ENCODE assay signal across 20 cellular contexts in the genomic region with DNA sequence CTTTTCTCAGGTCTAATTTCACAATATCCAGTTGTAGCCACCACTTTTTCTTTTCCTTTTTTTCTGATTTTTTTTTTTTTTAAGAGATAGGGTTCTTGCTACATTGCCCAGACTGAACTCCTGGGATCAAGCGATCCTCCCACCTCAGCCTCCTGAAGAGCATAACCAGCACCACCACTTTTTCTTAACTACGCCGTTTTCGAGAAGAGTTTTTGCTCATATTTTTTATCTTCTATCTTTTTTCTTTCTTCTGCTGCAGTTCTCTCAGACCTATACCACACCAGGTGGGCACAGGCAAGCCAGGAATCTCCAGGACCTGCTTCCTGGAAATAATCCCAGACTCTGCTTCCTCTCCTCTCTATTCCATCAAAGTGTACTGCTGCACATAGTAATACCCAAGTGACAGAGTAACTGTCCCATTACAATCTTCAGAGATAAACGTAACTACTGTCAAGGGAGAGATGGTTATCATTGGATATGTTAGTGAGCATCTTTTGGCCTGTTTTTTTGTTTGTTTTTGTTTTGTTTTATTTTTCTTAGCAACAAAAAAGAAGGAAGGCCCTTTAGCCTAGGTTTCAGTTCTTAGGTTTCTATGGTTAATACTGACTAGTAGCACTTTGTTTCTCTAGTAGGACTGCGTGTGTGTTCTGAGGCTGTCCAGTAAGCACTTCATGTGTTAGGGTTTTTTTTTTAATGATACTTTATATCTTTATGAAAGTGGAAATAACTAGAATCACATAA. TPM values are rescaled to one million over a fixed set of nuclear protein-coding genes. Genes with fewer than 3 reads are reported as not detected.
A peak's percentile ranks its signal among the peaks of the same experiment; 100 is the strongest.
DNase-seq lines count a peak whose midpoint lies in the region; ATAC-seq, FAIRE-seq and TF ChIP-seq lines count a peak whose summit lies in the region.
"Had no signal": no experiment of that assay in that cellular context is flagged by ENCODE, and none has a peak within 500 bp of the region (broad histone marks: within the 10 kb centered on the region; RNA-seq: fewer than 3 reads in every experiment).

No MANE protein-coding gene starts in this region.

- DNase-seq in GM12865 (ENCODE audit: low read depth): peak; percentile 50
- DNase-seq in CD4-positive, alpha-beta memory T cell: no peak
- no peak for DNase-seq in activated T-cell treated with anti-CD3 and anti-CD28 coated beads for 4 hours
- no peak for DNase-seq in pancreas
- DNase-seq in natural killer cell treated with Interleukin-12 subunit alpha and Interleukin-12 subunit beta and Interleukin-15 and Interleukin-18, amount 100 ng/mL, for 72 hours (ENCODE audit: low spot score): no peak
- DNase-seq: activated gamma-delta T cell treated with Interleukin-2 at 50 U/mL for 16 hours, COR-L47, dorsolateral prefrontal cortex, GM23248, kidney, mammary epithelial cell, NCI-H2029, sigmoid colon had no signal

- FAIRE-seq in pancreas (lab: Jason Lieb, UNC): no peak
- FAIRE-seq: bronchial epithelial cell, HepG2, kidney had no signal

- TF ChIP-seq CTCF in GM12865 (IDR thresholded peaks at IDR 0.05; ENCODE audit: insufficient read depth, low read depth, low read length, missing control alignments) (no peak), pancreas (IDR thresholded peaks at IDR 0.05) (no peak)

- 90 to 96% methylated on average over 6 of the region's 6 CpGs for WGBS in pancreas, 2 donors

- POLR2A ChIA-PET in CD4-positive, alpha-beta memory T cell (lab: Charles Lee; ENCODE audit: partially characterized antibody): no interaction called here

- no peak overlapping the region for H3K27ac ChIP-seq in CD4-positive, alpha-beta memory T cell (ENCODE audit: low read depth, low read length)
- no peak overlapping the region for H3K27ac ChIP-seq in pancreas
- H3K27ac ChIP-seq: dorsolateral prefrontal cortex, GM23248, sigmoid colon had no signal

- peaks cover 38% of the 10 kb centered on the region for H3K4me1 Mint-ChIP-seq in dendritic cell treated with granulocyte-macrophage colony-stimulating factor and Interleukin-4, amounts not matched to agents 40 ng/mL and 50 ng/mL, for 4 days (ENCODE audit: low read depth)
- H3K4me1 Mint-ChIP-seq in CD4-positive, alpha-beta memory T cell: peaks cover 1 to 10% (median 7%) of the 10 kb centered on the region in 4 donors
- H3K4me1 Mint-ChIP-seq in natural killer cell treated with Interleukin-12 subunit alpha and Interleukin-12 subunit beta and Interleukin-15 and Interleukin-18, amount 100 ng/mL, for 72 hours (ENCODE audit: low read depth in 2 of 2): peaks cover 13 to 23% of the 10 kb centered on the region in 2 donors

- H3K4me3 Mint-ChIP-seq in dendritic cell treated with granulocyte-macrophage colony-stimulating factor and Interleukin-4, amounts not matched to agents 40 ng/mL and 50 ng/mL, for 4 days: no peak overlapping the region
- no peak overlapping the region for H3K4me3 Mint-ChIP-seq in CD4-positive, alpha-beta memory T cell
- H3K4me3 Mint-ChIP-seq in natural killer cell treated with Interleukin-12 subunit alpha and Interleukin-12 subunit beta and Interleukin-15 and Interleukin-18, amount 100 ng/mL, for 72 hours: no peak overlapping the region
- H3K4me3 Mint-ChIP-seq: stimulated activated effector memory CD8-positive, alpha-beta T cell treated with anti-CD3 and anti-CD28 coated beads, Interleukin-12 subunit alpha, Interleukin-12 subunit beta, amount 100 ng/mL, for 72 hours had no signal

- no peaks in the 10 kb centered on the region for H3K36me3 ChIP-seq in CD4-positive, alpha-beta memory T cell (ENCODE audit: insufficient read depth, low read length)
- no peaks in the 10 kb centered on the region for H3K36me3 ChIP-seq in pancreas
- H3K36me3 ChIP-seq: sigmoid colon had no signal

- H3K4me1 ChIP-seq in CD4-positive, alpha-beta memory T cell (ENCODE audit: insufficient read depth, low read length): no peaks in the 10 kb centered on the region
- H3K4me1 ChIP-seq in pancreas: no peaks in the 10 kb centered on the region

- peak overlapping the region; percentile 70; the same call in 1 of the 2 replicates for H3K4me3 ChIP-seq in GM12865 (ENCODE audit: low read depth, low read length)
- H3K4me3 ChIP-seq in CD4-positive, alpha-beta memory T cell (ENCODE audit: low read length in 2 of 2): no peak overlapping the region
- no peak overlapping the region for H3K4me3 ChIP-seq in pancreas
- H3K4me3 ChIP-seq: dorsolateral prefrontal cortex, GM23248, sigmoid colon had no signal

- H3K27me3 Mint-ChIP-seq in dendritic cell treated with granulocyte-macrophage colony-stimulating factor and Interleukin-4, amounts not matched to agents 40 ng/mL and 50 ng/mL, for 4 days: no peaks in the 10 kb centered on the region
- peaks cover 0 to 3% of the 10 kb centered on the region in 2 donors for H3K27me3 Mint-ChIP-seq in CD4-positive, alpha-beta memory T cell
- no peaks in the 10 kb centered on the region for H3K27me3 Mint-ChIP-seq in natural killer cell treated with Interleukin-12 subunit alpha and Interleukin-12 subunit beta and Interleukin-15 and Interleukin-18, amount 100 ng/mL, for 72 hours

- intact Hi-C loops in dendritic cell treated with granulocyte-macrophage colony-stimulating factor and Interleukin-4, amounts not matched to agents 40 ng/mL and 50 ng/mL, for 4 days (cut with micrococcal nuclease): no loop called here
- intact Hi-C loops in CD4-positive, alpha-beta memory T cell (cut with micrococcal nuclease): no loop called here
- intact Hi-C loops in pancreas (cut with DNase I): no loop called here

- no peaks in the 10 kb centered on the region for H3K9me3 Mint-ChIP-seq in dendritic cell treated with granulocyte-macrophage colony-stimulating factor and Interleukin-4, amounts not matched to agents 40 ng/mL and 50 ng/mL, for 4 days
- H3K9me3 Mint-ChIP-seq in CD4-positive, alpha-beta memory T cell: no peaks in the 10 kb centered on the region
- no peaks in the 10 kb centered on the region for H3K9me3 Mint-ChIP-seq in natural killer cell treated with Interleukin-12 subunit alpha and Interleukin-12 subunit beta and Interleukin-15 and Interleukin-18, amount 100 ng/mL, for 72 hours
- H3K9me3 Mint-ChIP-seq: stimulated activated effector memory CD8-positive, alpha-beta T cell treated with anti-CD3 and anti-CD28 coated beads, Interleukin-12 subunit alpha, Interleukin-12 subunit beta, amount 100 ng/mL, for 72 hours had no signal

- no peaks in the 10 kb centered on the region for H3K9me3 ChIP-seq in CD4-positive, alpha-beta memory T cell (ENCODE audit: control insufficient read depth in 1 of 2, low read length in 2 of 2)
- no peaks in the 10 kb centered on the region for H3K9me3 ChIP-seq in pancreas
- H3K9me3 ChIP-seq: sigmoid colon had no signal

- no peaks in the 10 kb centered on the region for H3K27me3 ChIP-seq in CD4-positive, alpha-beta memory T cell (ENCODE audit: insufficient read depth, low read length)
- no peaks in the 10 kb centered on the region for H3K27me3 ChIP-seq in pancreas
- H3K27me3 ChIP-seq: sigmoid colon had no signal

- peak overlapping the region; percentile 30 for H3K27ac Mint-ChIP-seq in dendritic cell treated with granulocyte-macrophage colony-stimulating factor and Interleukin-4, amounts not matched to agents 40 ng/mL and 50 ng/mL, for 4 days
- no peak overlapping the region for H3K27ac Mint-ChIP-seq in CD4-positive, alpha-beta memory T cell
- no peak overlapping the region for H3K27ac Mint-ChIP-seq in natural killer cell treated with Interleukin-12 subunit alpha and Interleukin-12 subunit beta and Interleukin-15 and Interleukin-18, amount 100 ng/mL, for 72 hours
- H3K27ac Mint-ChIP-seq: stimulated activated effector memory CD8-positive, alpha-beta T cell treated with anti-CD3 and anti-CD28 coated beads, Interleukin-12 subunit alpha, Interleukin-12 subunit beta, amount 100 ng/mL, for 72 hours had no signal

- ATAC-seq in GM19351 (IDR thresholded peaks at IDR 0.05; ENCODE audit: unreplicated experiment): peak; percentile 29
- ATAC-seq in HG03521 (IDR thresholded peaks at IDR 0.05; ENCODE audit: unreplicated experiment): peak; percentile 30
- ATAC-seq in pancreas: no peak
- no peak for ATAC-seq in natural killer cell treated with Interleukin-12 subunit alpha and Interleukin-12 subunit beta and Interleukin-15 and Interleukin-18, amount 100 ng/mL, for 72 hours
- ATAC-seq: HepG2; Right ventricle myocardium inferior; stimulated activated effector memory CD8-positive, alpha-beta T cell treated with anti-CD3 and anti-CD28 coated beads, Interleukin-12 subunit alpha, Interleukin-12 subunit beta, amount 100 ng/mL, for 72 hours had no signal

- CTCF ChIA-PET in CD4-positive, alpha-beta memory T cell (lab: Charles Lee; ENCODE audit: partially characterized antibody): no interaction called here

- H3K36me3 Mint-ChIP-seq in dendritic cell treated with granulocyte-macrophage colony-stimulating factor and Interleukin-4, amounts not matched to agents 40 ng/mL and 50 ng/mL, for 4 days (ENCODE audit: low read depth): no peaks in the 10 kb centered on the region
- H3K36me3 Mint-ChIP-seq in CD4-positive, alpha-beta memory T cell: no peaks in the 10 kb centered on the region
- no peaks in the 10 kb centered on the region for H3K36me3 Mint-ChIP-seq in natural killer cell treated with Interleukin-12 subunit alpha and Interleukin-12 subunit beta and Interleukin-15 and Interleukin-18, amount 100 ng/mL, for 72 hours
- H3K36me3 Mint-ChIP-seq: stimulated activated effector memory CD8-positive, alpha-beta T cell treated with anti-CD3 and anti-CD28 coated beads, Interleukin-12 subunit alpha, Interleukin-12 subunit beta, amount 100 ng/mL, for 72 hours had no signal

RNA-seq across cellular contexts. Expression of gene TXK, which starts 59.2 kb away (rescaled TPM):
- 10 to 100 TPM; 44.8 to 48.7 TPM for total RNA-seq in CD4-positive, alpha-beta memory T cell
- 10 to 100 TPM; 53.3 to 54.0 TPM for polyA plus RNA-seq in CD4-positive, alpha-beta memory T cell
- total RNA-seq in pancreas: 1 to 10 TPM in 1 of 6 donors, under 1 TPM in 5; 0.51 to 1.6 (median 0.81) TPM
- under 1 TPM; 0.46 to 0.70 TPM for polyA plus RNA-seq in pancreas
- total RNA-seq in natural killer cell treated with Interleukin-12 subunit alpha and Interleukin-12 subunit beta and Interleukin-15 and Interleukin-18, amount 100 ng/mL, for 72 hours: 10 to 100 TPM; 26.1 to 60.2 TPM
- total RNA-seq: GM23248, HepG2 had no signal
- polyA plus RNA-seq: GM23248, HepG2, mammary epithelial cell had no signal

Comparison
In these comparisons a context has a peak if more than half of its experiments do, and no peak if none do; other contexts are left out.
1. ATAC-seq: peak in GM19351 (single experiment) and HG03521 (single experiment); none in pancreas (0 of 4) and natural killer cell treated with Interleukin-12 subunit alpha and Interleukin-12 subunit beta and Interleukin-15 and Interleukin-18, amount 100 ng/mL, for 72 hours (0 of 2).
2. RNA of gene TXK, which starts 59.2 kb away (total RNA-seq): 26.1 to 60.2 TPM in natural killer cell treated with Interleukin-12 subunit alpha and Interleukin-12 subunit beta and Interleukin-15 and Interleukin-18, amount 100 ng/mL, for 72 hours and 44.8 to 48.7 TPM in CD4-positive, alpha-beta memory T cell; 0.51 to 1.6 TPM in pancreas; every median in the first group is over 10 times any median in the second.